ENCODE assay signal across 8 cellular contexts in the genomic region with DNA sequence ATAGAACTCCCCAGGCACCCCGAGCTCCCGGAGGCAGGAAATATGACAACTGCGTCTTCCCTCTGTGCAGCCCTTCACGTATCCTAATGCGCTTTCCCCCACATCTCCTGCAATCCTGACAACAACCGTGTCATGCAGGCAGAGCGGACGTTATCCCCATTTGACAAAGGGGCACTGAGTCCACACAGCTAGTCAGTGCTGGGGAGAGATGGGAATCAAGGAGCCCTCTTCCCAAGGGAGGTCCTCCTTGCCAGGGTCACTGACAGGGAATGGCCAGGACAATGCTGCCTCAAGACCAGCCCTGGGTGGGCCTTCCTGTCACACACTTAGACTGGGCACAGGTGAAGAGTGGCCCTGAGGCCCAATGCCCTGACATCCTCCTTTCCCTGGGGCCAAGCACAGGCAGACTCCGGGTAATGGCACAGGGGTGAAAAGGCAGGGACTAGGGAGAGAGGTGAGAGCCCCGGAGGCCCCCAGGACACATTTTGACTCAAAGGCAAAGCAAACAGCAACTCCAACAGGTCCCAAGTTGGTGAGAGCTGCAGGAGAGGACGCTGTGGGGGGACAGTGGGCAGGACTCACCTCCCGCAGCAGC. TPM values are rescaled to one million over a fixed set of nuclear protein-coding genes. Genes with fewer than 3 reads are reported as not detected.
DNase-seq lines count a peak whose midpoint lies in the region; ATAC-seq and TF ChIP-seq lines count a peak whose summit lies in the region.

No MANE protein-coding gene starts in this region.

- H3K36me3 Mint-ChIP-seq in activated CD8-positive, alpha-beta memory T cell treated with anti-CD3 and anti-CD28 coated beads, Interleukin-2, amount 10 ng/mL, durations not matched to agents 7 days and 5 days = peaks cover 24% of the 10 kb centered on the region
- peaks cover 45% of the 10 kb centered on the region for H3K36me3 Mint-ChIP-seq in activated T-helper 2 cell treated with anti-CD3 and anti-CD28 coated beads, Interferon-gamma antibody, Interleukin-2, Interleukin-4, amounts not matched to agents 10 μg/mL and 5 μg/mL and 100 μg/mL, durations not matched to agents 14 hours and 24 hours and 36 hours (ENCODE audit: low read depth)
- no peaks in the 10 kb centered on the region for H3K36me3 Mint-ChIP-seq in memory B cell

- H3K27ac ChIP-seq in subcutaneous abdominal adipose tissue (ENCODE audit: low read depth, low read length) = no peak overlapping the region

- H3K27ac Mint-ChIP-seq in activated CD8-positive, alpha-beta memory T cell treated with anti-CD3 and anti-CD28 coated beads, Interleukin-2, amount 10 ng/mL, durations not matched to agents 7 days and 5 days = no peak overlapping the region
- peak overlapping the region; percentile 46 for H3K27ac Mint-ChIP-seq in activated T-helper 2 cell treated with anti-CD3 and anti-CD28 coated beads, Interferon-gamma antibody, Interleukin-2, Interleukin-4, amounts not matched to agents 10 μg/mL and 5 μg/mL and 100 μg/mL, durations not matched to agents 14 hours and 24 hours and 36 hours
- no peak overlapping the region for H3K27ac Mint-ChIP-seq in memory B cell

- no peak for TF ChIP-seq CTCF in GM10248 (IDR thresholded peaks at IDR 0.05; ENCODE audit: control extremely low read depth, extremely low read depth, low read depth, missing control alignments)

- H3K36me3 ChIP-seq in subcutaneous abdominal adipose tissue (ENCODE audit: control insufficient read depth in 5 of 5, insufficient read depth in 5 of 5, low read length in 5 of 5) = no peaks in the 10 kb centered on the region

- H3K4me1 Mint-ChIP-seq in activated CD8-positive, alpha-beta memory T cell treated with anti-CD3 and anti-CD28 coated beads, Interleukin-2, amount 10 ng/mL, durations not matched to agents 7 days and 5 days = peaks cover 49% of the 10 kb centered on the region
- H3K4me1 Mint-ChIP-seq in activated T-helper 2 cell treated with anti-CD3 and anti-CD28 coated beads, Interferon-gamma antibody, Interleukin-2, Interleukin-4, amounts not matched to agents 10 μg/mL and 5 μg/mL and 100 μg/mL, durations not matched to agents 14 hours and 24 hours and 36 hours (ENCODE audit: low read depth) = peaks cover 26% of the 10 kb centered on the region
- peaks cover 19% of the 10 kb centered on the region for H3K4me1 Mint-ChIP-seq in memory B cell

- H3K27me3 Mint-ChIP-seq in activated CD8-positive, alpha-beta memory T cell treated with anti-CD3 and anti-CD28 coated beads, Interleukin-2, amount 10 ng/mL, durations not matched to agents 7 days and 5 days = no peaks in the 10 kb centered on the region
- H3K27me3 Mint-ChIP-seq in activated T-helper 2 cell treated with anti-CD3 and anti-CD28 coated beads, Interferon-gamma antibody, Interleukin-2, Interleukin-4, amounts not matched to agents 10 μg/mL and 5 μg/mL and 100 μg/mL, durations not matched to agents 14 hours and 24 hours and 36 hours (ENCODE audit: low read depth) = no peaks in the 10 kb centered on the region
- H3K27me3 Mint-ChIP-seq in memory B cell = no peaks in the 10 kb centered on the region

- H3K9me3 Mint-ChIP-seq in activated CD8-positive, alpha-beta memory T cell treated with anti-CD3 and anti-CD28 coated beads, Interleukin-2, amount 10 ng/mL, durations not matched to agents 7 days and 5 days (ENCODE audit: low read depth) = no peaks in the 10 kb centered on the region
- H3K9me3 Mint-ChIP-seq in activated T-helper 2 cell treated with anti-CD3 and anti-CD28 coated beads, Interferon-gamma antibody, Interleukin-2, Interleukin-4, amounts not matched to agents 10 μg/mL and 5 μg/mL and 100 μg/mL, durations not matched to agents 14 hours and 24 hours and 36 hours = no peaks in the 10 kb centered on the region
- H3K9me3 Mint-ChIP-seq in memory B cell = no peaks in the 10 kb centered on the region

- POLR2A ChIA-PET in GM10248 (lab: Yijun Ruan, JAX) = no interaction called here

- no peaks in the 10 kb centered on the region for H3K9me3 ChIP-seq in subcutaneous abdominal adipose tissue (ENCODE audit: control insufficient read depth in 5 of 5, low read length in 5 of 5)

- no peak for DNase-seq in activated CD8-positive, alpha-beta memory T cell treated with anti-CD3 and anti-CD28 coated beads, Interleukin-2, amount 10 ng/mL, durations not matched to agents 7 days and 5 days
- no peak for DNase-seq in activated CD8-positive, alpha-beta memory T cell treated with anti-CD3 and anti-CD28 coated beads, Interleukin-2, amount 50 U/mL, for 48 hours
- no peak for DNase-seq in activated T-helper 2 cell treated with anti-CD3 and anti-CD28 coated beads, Interferon-gamma antibody, Interleukin-2, Interleukin-4, amounts not matched to agents 10 μg/mL and 5 μg/mL and 100 μg/mL, durations not matched to agents 14 hours and 24 hours and 36 hours (ENCODE audit: low spot score)
- no peak for DNase-seq in memory B cell (ENCODE audit: low spot score in 2 of 2)
- DNase-seq in amniotic stem cell (lab: John Stamatoyannopoulos, UW) = no peak
- no peak for DNase-seq in GM10248 (ENCODE audit: extremely low spot score)
- no peak for DNase-seq in NCI-H2029 treated with DMSO at 0.1 percent for 48 hours (lab: John Stamatoyannopoulos, UW)

- H3K4me3 Mint-ChIP-seq in activated CD8-positive, alpha-beta memory T cell treated with anti-CD3 and anti-CD28 coated beads, Interleukin-2, amount 10 ng/mL, durations not matched to agents 7 days and 5 days = peak overlapping the region; percentile 90
- peak overlapping the region; percentile 77 for H3K4me3 Mint-ChIP-seq in activated T-helper 2 cell treated with anti-CD3 and anti-CD28 coated beads, Interferon-gamma antibody, Interleukin-2, Interleukin-4, amounts not matched to agents 10 μg/mL and 5 μg/mL and 100 μg/mL, durations not matched to agents 14 hours and 24 hours and 36 hours (ENCODE audit: low read depth)
- H3K4me3 Mint-ChIP-seq in memory B cell = peak overlapping the region; percentile 69

- peak overlapping the region in 4 of 5 donors; percentile 41 to 68 (median 66) for H3K4me3 ChIP-seq in subcutaneous abdominal adipose tissue (ENCODE audit: low read depth in 1 of 5, low read length in 5 of 5)

- peaks cover 12 to 58% (median 34%) of the 10 kb centered on the region in 5 donors for H3K4me1 ChIP-seq in subcutaneous abdominal adipose tissue (ENCODE audit: control insufficient read depth in 5 of 5, insufficient read depth in 5 of 5, low read length in 5 of 5)

- CTCF ChIA-PET in activated CD8-positive, alpha-beta memory T cell treated with anti-CD3 and anti-CD28 coated beads, Interleukin-2, amount 10 ng/mL, durations not matched to agents 7 days and 5 days (lab: Charles Lee) = interaction anchor here (0.9 kb wide), 1 partner anchor 13 kb away, joined by 3 read pairs; no protein-coding TSS in a partner anchor
- CTCF ChIA-PET in GM10248 (lab: Yijun Ruan, JAX) = no interaction called here

- no peak for ATAC-seq in activated CD8-positive, alpha-beta memory T cell treated with anti-CD3 and anti-CD28 coated beads, Interleukin-2, amount 10 ng/mL, durations not matched to agents 7 days and 5 days
- no peak for ATAC-seq in memory B cell (ENCODE audit: low read depth)

- peaks cover 0 to 6% (median 0%) of the 10 kb centered on the region in 5 donors for H3K27me3 ChIP-seq in subcutaneous abdominal adipose tissue (ENCODE audit: control insufficient read depth in 5 of 5, insufficient read depth in 4 of 5, low read length in 5 of 5)

- intact Hi-C loops in activated T-helper 2 cell treated with anti-CD3 and anti-CD28 coated beads, Interferon-gamma antibody, Interleukin-2, Interleukin-4, amounts not matched to agents 10 μg/mL and 5 μg/mL and 100 μg/mL, durations not matched to agents 14 hours and 24 hours and 36 hours (cut with micrococcal nuclease) = no loop called here

- peak overlapping the region in 1 of 5 donors; percentile 35 for H3K9ac ChIP-seq in subcutaneous abdominal adipose tissue (ENCODE audit: low read length in 5 of 5)

RNA-seq across cellular contexts. Expression of a gene that starts 2.2 kb away (rescaled TPM):
- total RNA-seq in activated CD8-positive, alpha-beta memory T cell treated with anti-CD3 and anti-CD28 coated beads, Interleukin-2, amount 10 ng/mL, durations not matched to agents 7 days and 5 days = 10 to 100 TPM; 81.4 to 85.0 TPM
- 108 and 112 TPM in 2 replicates for total RNA-seq in activated T-helper 2 cell treated with anti-CD3 and anti-CD28 coated beads, Interferon-gamma antibody, Interleukin-2, Interleukin-4, amounts not matched to agents 10 μg/mL and 5 μg/mL and 100 μg/mL, durations not matched to agents 14 hours and 24 hours and 36 hours

RNA-seq across cellular contexts. Expression of a gene that starts 53.9 kb away (rescaled TPM):
- 1 to 10 TPM; 6.5 to 8.7 TPM for total RNA-seq in activated CD8-positive, alpha-beta memory T cell treated with anti-CD3 and anti-CD28 coated beads, Interleukin-2, amount 10 ng/mL, durations not matched to agents 7 days and 5 days
- total RNA-seq in activated T-helper 2 cell treated with anti-CD3 and anti-CD28 coated beads, Interferon-gamma antibody, Interleukin-2, Interleukin-4, amounts not matched to agents 10 μg/mL and 5 μg/mL and 100 μg/mL, durations not matched to agents 14 hours and 24 hours and 36 hours = 4.9 and 6.1 TPM in 2 replicates
